Comparison of ENCODE assay signal across 8 cellular contexts in the genomic region with DNA sequence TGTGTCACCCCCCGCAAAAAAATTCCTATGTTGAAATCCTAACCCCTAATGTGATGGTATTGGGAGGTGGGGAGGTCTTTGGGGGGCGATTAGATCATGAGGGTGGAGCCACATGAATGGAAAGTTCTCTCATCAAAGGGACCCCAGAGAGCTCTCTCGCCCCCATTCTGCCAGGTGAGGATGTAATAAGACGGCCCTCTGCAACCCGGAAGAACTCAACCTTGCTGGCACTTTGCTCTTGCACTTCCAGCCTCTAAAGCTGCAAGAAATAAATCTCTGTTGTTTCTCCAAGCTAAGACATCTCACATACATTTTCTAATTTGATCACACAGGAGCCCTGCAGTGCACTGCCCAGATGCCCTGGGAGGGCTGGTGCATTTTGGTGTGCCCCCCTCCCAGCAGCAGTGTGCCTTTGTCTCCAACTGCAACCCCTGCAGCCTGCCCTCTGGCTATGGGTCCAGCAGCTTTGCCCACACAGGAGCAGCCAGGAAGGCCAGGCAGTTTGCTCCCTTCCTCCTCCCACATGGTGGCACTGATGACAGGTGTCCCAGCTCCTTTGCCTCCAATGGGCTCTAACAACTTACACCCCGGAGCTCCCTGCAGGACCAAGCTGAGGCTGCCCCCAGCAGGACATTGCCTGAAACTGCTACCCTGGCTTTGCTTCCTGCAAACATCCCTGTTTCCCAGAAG. TPM values are rescaled to one million over a fixed set of nuclear protein-coding genes. Genes with fewer than 3 reads are reported as not detected.
A peak's percentile ranks its signal among the peaks of the same experiment; 100 is the strongest.
DNase-seq lines count a peak whose midpoint lies in the region; ATAC-seq and TF ChIP-seq lines count a peak whose summit lies in the region.

No MANE protein-coding gene starts in this region.

- H3K9me3 ChIP-seq in Peyer's patch = no peaks in the 10 kb centered on the region

- H3K27me3 Mint-ChIP-seq in nephron (ENCODE audit: low read depth) = peaks cover 45% of the 10 kb centered on the region

- no peaks in the 10 kb centered on the region for H3K36me3 ChIP-seq in Peyer's patch

- no peak for TF ChIP-seq POLR2A in Peyer's patch (IDR thresholded peaks at IDR 0.05)

- DNase-seq in ELR (ENCODE audit: low read depth) (peak; percentile 76), LNCaP clone FGC (ENCODE audit: low read depth) (peak; percentile 52), Peyer's patch (peak in 2 of 3 donors; percentile 3 to 47), epidermal melanocyte (ENCODE audit: insufficient read length, low spot score) (peak; percentile 44), T-helper 9 cell (no peak)

- H3K9me3 Mint-ChIP-seq in nephron = no peaks in the 10 kb centered on the region

- H3K4me3 ChIP-seq in LNCaP clone FGC (ENCODE audit: low read depth, low read length) (no peak overlapping the region), Peyer's patch (no peak overlapping the region)

- TF ChIP-seq CTCF in LNCaP clone FGC (IDR thresholded peaks at IDR 0.05; ENCODE audit: control insufficient read depth, extremely low read depth, insufficient read depth) (peak; percentile 91), Peyer's patch (IDR thresholded peaks at IDR 0.05) (peak in 5 of 6 experiments; percentile 11 to 52 (median 49)), nephron (IDR thresholded peaks at IDR 0.05; ENCODE audit: unreplicated experiment in 3 of 3) (peak; percentile 44 to 58 (median 58))

- no peaks in the 10 kb centered on the region for H3K27me3 ChIP-seq in Peyer's patch

- no peak overlapping the region for H3K27ac ChIP-seq in Peyer's patch

- ATAC-seq in HG03457 (IDR thresholded peaks at IDR 0.05; ENCODE audit: unreplicated experiment) (no peak), HG03280 (IDR thresholded peaks at IDR 0.05; ENCODE audit: unreplicated experiment) (no peak)

- peak overlapping the region in 1 of 3 experiments; percentile 40 for H3K4me3 Mint-ChIP-seq in nephron

- H3K27ac Mint-ChIP-seq in nephron = no peak overlapping the region

- peaks cover 0 to 13% (median 0%) of the 10 kb centered on the region in 4 donors for H3K4me1 ChIP-seq in Peyer's patch

- no peaks in the 10 kb centered on the region for H3K36me3 Mint-ChIP-seq in nephron (ENCODE audit: low read depth)

- H3K4me1 Mint-ChIP-seq in nephron = peaks cover 36% of the 10 kb centered on the region

RNA-seq across cellular contexts. Expression of gene C14orf132, which starts 59.3 kb away (rescaled TPM):
- total RNA-seq in Peyer's patch = 1 to 10 TPM; 1.2 to 6.2 (median 4.5) TPM
